Comparison of ENCODE assay signal across 8 cellular contexts in genomic region chr12:188910-189621, GRCh38. TPM values are rescaled to one million over a fixed set of nuclear protein-coding genes. Genes with fewer than 3 reads are reported as not detected.
DNase-seq lines count a peak whose midpoint lies in the region; ATAC-seq and TF ChIP-seq lines count a peak whose summit lies in the region.

No MANE protein-coding gene starts in this region.

- 6 to 7% methylated on average over 40 to 52 of the region's 52 CpGs for WGBS in testis, 2 donors

- H3K36me3 Mint-ChIP-seq in activated T-helper 17 cell treated with anti-CD3 and anti-CD28 coated beads, Interleukin-2, amount 50 U/mL, for 72 hours (ENCODE audit: low read depth): no peaks in the 10 kb centered on the region
- H3K36me3 Mint-ChIP-seq in nephron progenitor cell (ENCODE audit: low read depth): no peaks in the 10 kb centered on the region

- peaks cover 5% of the 10 kb centered on the region for H3K4me1 Mint-ChIP-seq in activated T-helper 17 cell treated with anti-CD3 and anti-CD28 coated beads, Interleukin-2, amount 50 U/mL, for 72 hours
- H3K4me1 Mint-ChIP-seq in nephron progenitor cell: peaks cover 61% of the 10 kb centered on the region

- H3K9me3 Mint-ChIP-seq in activated T-helper 17 cell treated with anti-CD3 and anti-CD28 coated beads, Interleukin-2, amount 50 U/mL, for 72 hours: no peaks in the 10 kb centered on the region
- peaks cover 3% of the 10 kb centered on the region for H3K9me3 Mint-ChIP-seq in nephron progenitor cell

- no peaks in the 10 kb centered on the region for H3K9me3 ChIP-seq in testis

- TF ChIP-seq CTCF in nephron progenitor cell (IDR thresholded peaks at IDR 0.05) (peak; percentile 71), testis (IDR thresholded peaks at IDR 0.05) (peak; percentile 47 to 83 (median 80))

- no peaks in the 10 kb centered on the region for H3K27me3 ChIP-seq in testis

- peak overlapping the region; percentile 72 for H3K4me3 Mint-ChIP-seq in activated T-helper 17 cell treated with anti-CD3 and anti-CD28 coated beads, Interleukin-2, amount 50 U/mL, for 72 hours
- peak overlapping the region; percentile 86 for H3K4me3 Mint-ChIP-seq in nephron progenitor cell

- H3K4me1 ChIP-seq in testis: peaks cover 9% of the 10 kb centered on the region

- no peaks in the 10 kb centered on the region for H3K36me3 ChIP-seq in testis (ENCODE audit: low read depth, missing control alignments)

- DNase-seq in activated effector memory CD4-positive, alpha-beta T cell treated with anti-CD3 and anti-CD28 coated beads, Interleukin-2, amount 50 U/mL, for 16 hours: peak; percentile 68
- DNase-seq in activated effector memory CD4-positive, alpha-beta T cell treated with Interleukin-2 at 50 U/mL for 16 hours: no peak
- peak; percentile 3 for DNase-seq in NCI-H2196 treated with DMSO at 0.1 percent for 48 hours (lab: John Stamatoyannopoulos, UW; ENCODE audit: unreplicated experiment)
- DNase-seq in foreskin melanocyte: peak; percentile 20
- DNase-seq in nephron progenitor cell: peak; percentile 83
- peak; percentile 64 for DNase-seq in testis

- no peak for TF ChIP-seq POLR2A in testis (IDR thresholded peaks at IDR 0.05)

- ATAC-seq in activated T-helper 17 cell treated with anti-CD3 and anti-CD28 coated beads, Interleukin-2, amount 50 U/mL, for 72 hours (replicated peaks): peak; percentile 88
- no peak for ATAC-seq in GM18907 (IDR thresholded peaks at IDR 0.05; ENCODE audit: unreplicated experiment)

- no peak overlapping the region for H3K27ac ChIP-seq in testis

- intact Hi-C loops in testis (cut with DNase I; ENCODE audit: low total_unique reads): no loop called here

- no peak overlapping the region for H3K27ac Mint-ChIP-seq in activated T-helper 17 cell treated with anti-CD3 and anti-CD28 coated beads, Interleukin-2, amount 50 U/mL, for 72 hours
- no peak overlapping the region for H3K27ac Mint-ChIP-seq in nephron progenitor cell

- H3K27me3 Mint-ChIP-seq in activated T-helper 17 cell treated with anti-CD3 and anti-CD28 coated beads, Interleukin-2, amount 50 U/mL, for 72 hours: peaks cover 29% of the 10 kb centered on the region
- peaks cover 68% of the 10 kb centered on the region for H3K27me3 Mint-ChIP-seq in nephron progenitor cell (ENCODE audit: low read depth, poor library complexity)

- peak overlapping the region; percentile 36 to 56 for H3K4me3 ChIP-seq in testis

RNA-seq across cellular contexts. Expression of gene SLC6A12, which starts 24.9 kb away (rescaled TPM):
- total RNA-seq in activated T-helper 17 cell treated with anti-CD3 and anti-CD28 coated beads, Interleukin-2, amount 50 U/mL, for 72 hours: not detected
- 10 to 100 TPM in 1 of 2 donors, 1 to 10 TPM in 1; 3.8 to 12.5 TPM for total RNA-seq in testis
- 6.4 TPM for polyA plus RNA-seq in testis (ENCODE audit: insufficient read depth, low read depth, low replicate concordance)

Comparison
In these comparisons a context has a peak if more than half of its experiments do, and no peak if none do; other contexts are left out.
1. RNA of gene SLC6A12, which starts 24.9 kb away (total RNA-seq): 3.8 to 12.5 TPM in testis; not detected in activated T-helper 17 cell treated with anti-CD3 and anti-CD28 coated beads, Interleukin-2, amount 50 U/mL, for 72 hours; every median in the first group is over 4 times any median in the second.